In genomic region chr11:3164138-3164539, GRCh38 we compare ENCODE assay signal across 10 cellular contexts. TPM values are rescaled to one million over a fixed set of nuclear protein-coding genes. Genes with fewer than 3 reads are reported as not detected.
A peak's percentile ranks its signal among the peaks of the same experiment; 100 is the strongest.
DNase-seq lines count a peak whose midpoint lies in the region; ATAC-seq, FAIRE-seq and TF ChIP-seq lines count a peak whose summit lies in the region.
"Had no signal": no experiment of that assay in that cellular context is flagged by ENCODE, and none has a peak within 500 bp of the region (broad histone marks: within the 10 kb centered on the region; RNA-seq: fewer than 3 reads in every experiment).

No MANE protein-coding gene starts in this region.

- H3K27ac ChIP-seq in neural cell (ENCODE audit: low read length), result peak overlapping the region; percentile 63

- H3K4me2 ChIP-seq in neural cell (ENCODE audit: low read length), result peak overlapping the region; percentile 95

- H3K9me3 ChIP-seq in neural cell (ENCODE audit: low read length), result no peaks in the 10 kb centered on the region

- peaks cover 13% of the 10 kb centered on the region for H3K27me3 Mint-ChIP-seq in endothelial cell (ENCODE audit: unreplicated experiment)

- no peaks in the 10 kb centered on the region for H4K20me1 ChIP-seq in neural cell (ENCODE audit: insufficient read depth)

- TF ChIP-seq RAD21 in neural cell (conservative IDR thresholded peaks at IDR 0.05), result no peak

- ATAC-seq in HG02610 (IDR thresholded peaks at IDR 0.05; ENCODE audit: unreplicated experiment), result no peak

- H3K4me1 Mint-ChIP-seq in endothelial cell (ENCODE audit: unreplicated experiment), result peaks cover 15% of the 10 kb centered on the region

- H3K36me3 Mint-ChIP-seq in endothelial cell (ENCODE audit: low read depth, unreplicated experiment), result no peaks in the 10 kb centered on the region

- H3K27me3 ChIP-seq in BJ (ENCODE audit: control insufficient read depth, insufficient read depth, low read length), result no peaks in the 10 kb centered on the region
- H3K27me3 ChIP-seq in neural cell (ENCODE audit: insufficient read depth, low read depth, low read length), result no peaks in the 10 kb centered on the region

- peak overlapping the region; percentile 84 for H3K9ac ChIP-seq in neural cell (ENCODE audit: low read length)

- POLR2A ChIA-PET in BJ (lab: Charles Lee), result no interaction called here

- H3F3A ChIP-seq in neural cell (ENCODE audit: insufficient read depth, low read length, poor library complexity, severe bottlenecking), result no peaks in the 10 kb centered on the region

- H3K9me2 ChIP-seq in neural cell (ENCODE audit: insufficient read depth, low read length), result no peaks in the 10 kb centered on the region

- H3K27ac Mint-ChIP-seq in endothelial cell (ENCODE audit: unreplicated experiment), result peak overlapping the region; percentile 24

- DNase-seq in BJ (ENCODE audit: low read depth) (no peak), NOMO-1 treated with DMSO at 0.1 percent for 48 hours (lab: John Stamatoyannopoulos, UW; ENCODE audit: unreplicated experiment) (peak; percentile 41), endothelial cell (ENCODE audit: low spot score) (no peak), GM19239 (ENCODE audit: insufficient read length, low spot score) (no peak), UCSD-AML1 (lab: John Stamatoyannopoulos, UW; ENCODE audit: unreplicated experiment) (no peak), D341Med (ENCODE audit: low spot score) (no peak)

- TF ChIP-seq CTCF in BJ (IDR thresholded peaks at IDR 0.05; ENCODE audit: insufficient read depth, low read depth, low read length), result no peak
- no peak for TF ChIP-seq CTCF in endothelial cell (IDR thresholded peaks at IDR 0.05; ENCODE audit: unreplicated experiment)
- TF ChIP-seq CTCF in neural cell (IDR thresholded peaks at IDR 0.05; ENCODE audit: poor library complexity, severe bottlenecking), result no peak

- H3K4me3 ChIP-seq in BJ (ENCODE audit: low read depth, low read length) (peak overlapping the region; percentile 89), neural cell (ENCODE audit: low read length) (peak overlapping the region; percentile 95)

- CTCF ChIA-PET in BJ (lab: Yijun Ruan, JAX), result no interaction called here

- no peak for TF ChIP-seq EP300 in neural cell (conservative IDR thresholded peaks at IDR 0.05; ENCODE audit: poor library complexity, severe bottlenecking)

- H3K9me3 Mint-ChIP-seq in endothelial cell (ENCODE audit: unreplicated experiment), result no peaks in the 10 kb centered on the region

- H3K36me3 ChIP-seq in BJ (ENCODE audit: control insufficient read depth, insufficient read depth, low read length) (no peaks in the 10 kb centered on the region), neural cell (ENCODE audit: insufficient read depth, low read length) (no peaks in the 10 kb centered on the region)

- H3K4me3 Mint-ChIP-seq in endothelial cell (ENCODE audit: unreplicated experiment), result peak overlapping the region; percentile 91

- H2AFZ ChIP-seq in neural cell (ENCODE audit: low read depth, low read length), result no peak overlapping the region

- no peak for FAIRE-seq in GM19239 (lab: Jason Lieb, UNC)
- FAIRE-seq: GM12892 had no signal

- peaks cover 43% of the 10 kb centered on the region for H3K79me2 ChIP-seq in neural cell (replicated peaks; ENCODE audit: insufficient read depth, low read length)

TF ChIP-seq in neural cell, 6 proteins besides CTCF, POLR2A, EP300 and RAD21:
- TF ChIP-seq EZH2 (IDR thresholded peaks at IDR 0.05; ENCODE audit: borderline replicate concordance, insufficient read depth, low read length, poor library complexity, severe bottlenecking) (no peak), POLR2AphosphoS5 (IDR thresholded peaks at IDR 0.05) (no peak), MXI1 (conservative IDR thresholded peaks at IDR 0.05; ENCODE audit: poor library complexity, severe bottlenecking) (no peak), TAF1 (IDR thresholded peaks at IDR 0.05; ENCODE audit: low read depth) (no peak), SMC3 (conservative IDR thresholded peaks at IDR 0.05; ENCODE audit: poor library complexity) (no peak), REST (IDR thresholded peaks at IDR 0.05; ENCODE audit: borderline replicate concordance) (no peak)

RNA-seq across cellular contexts. Expression of gene OSBPL5, which starts 1.0 kb away (rescaled TPM):
- polyA plus RNA-seq in BJ (2011; rRNA removed) (10.4 and 20.8 TPM in 2 replicates), neural cell (49.1 and 82.5 TPM in 2 replicates)
- 18.0 and 22.3 TPM in 2 replicates for polyA minus RNA-seq in BJ (2011; rRNA and poly(A)+ RNA removed)
- 55.2 TPM for total RNA-seq in endothelial cell (ENCODE audit: unreplicated experiment)
- polyA minus RNA-seq in neural cell, result 49.8 and 51.9 TPM in 2 replicates

RNA-seq across cellular contexts. Expression of gene MRGPRG, which starts 54.5 kb away (rescaled TPM):
- polyA plus RNA-seq in BJ (2011; rRNA removed) (not detected in 2 replicates), neural cell (not detected in 2 replicates)
- polyA minus RNA-seq in BJ (2011; rRNA and poly(A)+ RNA removed), result not detected in 2 replicates
- total RNA-seq in endothelial cell (ENCODE audit: unreplicated experiment), result not detected
- not detected in 2 replicates for polyA minus RNA-seq in neural cell
- total RNA-seq: renal cortical epithelial cell had no signal
